ENCODE assay signal across 23 cellular contexts in genomic region chr1:155471026-155471425, GRCh38.
"Had no signal": no experiment of that assay in that cellular context is flagged by ENCODE, and none has a peak within 500 bp of the region (broad histone marks: within the 10 kb centered on the region; RNA-seq: fewer than 3 reads in every experiment).

No MANE protein-coding gene starts in this region.

- H3K36me3 ChIP-seq: adrenal gland had no signal

- H3K27ac ChIP-seq: adrenal gland, VCaP had no signal

- H3K27me3 ChIP-seq: adrenal gland had no signal

- ATAC-seq: Panc1, Right ventricle myocardium inferior had no signal

- H3K4me2 ChIP-seq: SK-N-SH had no signal

- H3K4me3 ChIP-seq: adrenal gland had no signal

- H3K9ac ChIP-seq: SK-N-SH had no signal

- H3K9me3 ChIP-seq: adrenal gland, SK-N-SH had no signal

- DNase-seq: activated CD4-positive, alpha-beta memory T cell treated with anti-CD3 and anti-CD28 coated beads for 36 hours; activated CD4-positive, alpha-beta T cell treated with anti-CD3 and anti-CD28 coated beads, Interleukin-2, amount 10 ng/mL, durations not matched to agents 7 days and 5 days; activated CD4-positive, CD25-positive, alpha-beta regulatory T cell; activated CD8-positive, alpha-beta memory T cell treated with anti-CD3 and anti-CD28 coated beads for 24 hours; activated naive CD4-positive, alpha-beta T cell treated with anti-CD3 and anti-CD28 coated beads, Interleukin-2, amount 50 U/mL, for 16 hours; activated naive CD8-positive, alpha-beta T cell treated with anti-CD3 and anti-CD28 coated beads, Interleukin-2, amount 10 ng/mL, durations not matched to agents 7 days and 5 days; adrenal gland; Karpas-422; NCI-H1048; NCI-H146; NCI-H1930; NCI-H2171; NCI-H2227 treated with DMSO at 0.1 percent for 48 hours; NCI-H526; NCI-H774; OCI-M1; RPMI8226; SK-N-SH; SW 1271; T-helper 9 cell had no signal
